In the genomic region with DNA sequence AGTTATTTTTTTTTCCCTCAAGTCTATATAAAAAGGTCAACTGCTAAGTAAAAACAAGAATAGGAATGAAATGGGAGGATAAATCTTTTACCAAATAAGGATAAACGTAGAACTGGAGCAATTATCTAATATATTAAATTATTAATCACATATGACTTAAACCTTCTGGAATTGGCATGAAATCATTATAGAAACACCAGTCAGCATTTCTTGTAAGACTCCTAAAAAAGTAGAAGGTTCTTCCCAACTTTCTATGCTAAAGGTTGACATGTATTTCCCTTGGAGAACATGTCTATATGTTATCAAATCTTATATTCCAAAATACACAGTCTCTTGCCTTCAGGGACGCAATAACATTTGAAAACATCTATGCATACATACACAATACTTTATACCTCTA, we compare ENCODE assay signal across 1 cellular context.
A peak's percentile ranks its signal among the peaks of the same experiment; 100 is the strongest.
TF ChIP-seq lines count a peak whose summit lies in the region.

No MANE protein-coding gene starts in this region.

TF ChIP-seq in HepG2, 621 proteins besides CTCF, POLR2A, EP300 and RAD21:
- TF ChIP-seq, protein P1, sequence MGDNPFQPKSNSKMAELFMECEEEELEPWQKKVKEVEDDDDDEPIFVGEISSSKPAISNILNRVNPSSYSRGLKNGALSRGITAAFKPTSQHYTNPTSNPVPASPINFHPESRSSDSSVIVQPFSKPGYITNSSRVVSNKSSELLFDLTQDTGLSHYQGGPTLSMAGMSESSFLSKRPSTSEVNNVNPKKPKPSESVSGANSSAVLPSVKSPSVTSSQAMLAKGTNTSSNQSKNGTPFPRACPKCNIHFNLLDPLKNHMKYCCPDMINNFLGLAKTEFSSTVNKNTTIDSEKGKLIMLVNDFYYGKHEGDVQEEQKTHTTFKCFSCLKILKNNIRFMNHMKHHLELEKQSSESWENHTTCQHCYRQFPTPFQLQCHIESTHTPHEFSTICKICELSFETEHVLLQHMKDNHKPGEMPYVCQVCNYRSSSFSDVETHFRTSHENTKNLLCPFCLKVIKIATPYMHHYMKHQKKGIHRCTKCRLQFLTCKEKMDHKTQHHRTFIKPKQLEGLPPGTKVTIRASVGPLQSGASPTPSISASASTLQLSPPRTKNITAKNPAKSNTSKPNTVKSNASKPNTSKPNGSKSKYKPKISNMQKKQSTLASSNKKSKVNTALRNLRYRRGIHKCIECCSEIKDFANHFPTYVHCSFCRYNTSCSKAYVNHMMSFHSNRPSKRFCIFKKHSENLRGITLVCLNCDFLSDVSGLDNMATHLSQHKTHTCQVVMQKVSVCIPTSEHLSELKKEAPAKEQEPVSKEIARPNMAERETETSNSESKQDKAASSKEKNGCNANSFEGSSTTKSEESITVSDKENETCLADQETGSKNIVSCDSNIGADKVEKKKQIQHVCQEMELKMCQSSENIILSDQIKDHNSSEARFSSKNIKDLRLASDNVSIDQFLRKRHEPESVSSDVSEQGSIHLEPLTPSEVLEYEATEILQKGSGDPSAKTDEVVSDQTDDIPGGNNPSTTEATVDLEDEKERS (CRISPR knock-in tag; IDR thresholded peaks at IDR 0.05) = no peak
- TF ChIP-seq, protein P2, sequence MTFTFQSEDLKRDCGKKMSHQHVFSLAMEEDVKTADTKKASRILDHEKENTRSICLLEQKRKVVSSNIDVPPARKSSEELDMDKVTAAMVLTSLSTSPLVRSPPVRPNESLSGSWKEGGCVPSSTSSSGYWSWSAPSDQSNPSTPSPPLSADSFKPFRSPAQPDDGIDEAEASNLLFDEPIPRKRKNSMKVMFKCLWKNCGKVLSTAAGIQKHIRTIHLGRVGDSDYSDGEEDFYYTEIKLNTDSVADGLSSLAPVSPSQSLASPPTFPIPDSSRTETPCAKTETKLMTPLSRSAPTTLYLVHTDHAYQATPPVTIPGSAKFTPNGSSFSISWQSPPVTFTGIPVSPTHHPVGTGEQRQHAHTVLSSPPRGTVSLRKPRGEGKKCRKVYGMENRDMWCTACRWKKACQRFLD (CRISPR knock-in tag; IDR thresholded peaks at IDR 0.05; ENCODE audit: borderline replicate concordance) = no peak
- TF ChIP-seq SP2 (CRISPR knock-in tag; IDR thresholded peaks at IDR 0.05) = no peak
- TF ChIP-seq SALL1 (CRISPR knock-in tag; IDR thresholded peaks at IDR 0.05) = no peak
- TF ChIP-seq ONECUT2 (CRISPR knock-in tag; IDR thresholded peaks at IDR 0.05) = no peak
- TF ChIP-seq, protein P3, sequence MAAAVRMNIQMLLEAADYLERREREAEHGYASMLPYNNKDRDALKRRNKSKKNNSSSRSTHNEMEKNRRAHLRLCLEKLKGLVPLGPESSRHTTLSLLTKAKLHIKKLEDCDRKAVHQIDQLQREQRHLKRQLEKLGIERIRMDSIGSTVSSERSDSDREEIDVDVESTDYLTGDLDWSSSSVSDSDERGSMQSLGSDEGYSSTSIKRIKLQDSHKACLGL (CRISPR knock-in tag; IDR thresholded peaks at IDR 0.05) = no peak
- no peak for TF ChIP-seq ZMYM3 (CRISPR knock-in tag; IDR thresholded peaks at IDR 0.05)
- 0 out of 2 replicates have a peak, but pooled peaks have one; percentile 13 for TF ChIP-seq MAFF (IDR thresholded peaks at IDR 0.05; ENCODE audit: low read depth, low read length)
- TF ChIP-seq MAFK (conservative IDR thresholded peaks at IDR 0.05 in 1 of 2, IDR thresholded peaks at IDR 0.05 in 1 of 2; ENCODE audit: low read length in 2 of 2) = peak; percentile 33 to 55; a peak in 2 of 4 replicates
